14 cellular contexts compared by ENCODE assay signal in genomic region chr13:21106089-21106488, GRCh38. TPM values are rescaled to one million over a fixed set of nuclear protein-coding genes. Genes with fewer than 3 reads are reported as not detected.
DNase-seq lines count a peak whose midpoint lies in the region; TF ChIP-seq lines count a peak whose summit lies in the region.
"Had no signal": no experiment of that assay in that cellular context is flagged by ENCODE, and none has a peak within 500 bp of the region (broad histone marks: within the 10 kb centered on the region; RNA-seq: fewer than 3 reads in every experiment).

No MANE protein-coding gene starts in this region.

- 57% methylated on average over 4 of the region's 4 CpGs for WGBS in esophagus muscularis mucosa

- no peak overlapping the region for H3K9ac ChIP-seq in MM.1S (ENCODE audit: low read length)

- H2AFZ ChIP-seq in MM.1S (ENCODE audit: low read length) = no peak overlapping the region

- no peaks in the 10 kb centered on the region for H3K9me2 ChIP-seq in MM.1S (replicated peaks; ENCODE audit: insufficient read depth, low read length)

- no peak overlapping the region for H3K4me3 ChIP-seq in MM.1S (ENCODE audit: low read length)
- H3K4me3 ChIP-seq in esophagus muscularis mucosa = no peak overlapping the region
- H3K4me3 ChIP-seq: HAP-1 had no signal

- TF ChIP-seq CTCF in MM.1S (IDR thresholded peaks at IDR 0.05; ENCODE audit: low read length) (no peak), esophagus muscularis mucosa (IDR thresholded peaks at IDR 0.05) (no peak)

- TF ChIP-seq POLR2A in esophagus muscularis mucosa (IDR thresholded peaks at IDR 0.05; ENCODE audit: low read depth) = no peak

- no peaks in the 10 kb centered on the region for H3F3A ChIP-seq in MM.1S (ENCODE audit: insufficient read depth, low read length)

- H3K27ac ChIP-seq in MM.1S (ENCODE audit: low read length) (no peak overlapping the region), esophagus muscularis mucosa (replicated peaks in 1 of 4) (no peak overlapping the region)

- no peaks in the 10 kb centered on the region for H3K4me1 ChIP-seq in MM.1S (ENCODE audit: low read length)
- no peaks in the 10 kb centered on the region for H3K4me1 ChIP-seq in esophagus muscularis mucosa
- H3K4me1 ChIP-seq: HAP-1 had no signal

- H4K20me1 ChIP-seq in MM.1S (ENCODE audit: insufficient read depth, low read length) = no peaks in the 10 kb centered on the region

- intact Hi-C loops in cardiac septum (cut with DNase I) (no loop called here), esophagus muscularis mucosa (cut with DNase I) (no loop called here)

- H3K36me3 ChIP-seq in MM.1S (replicated peaks; ENCODE audit: insufficient read depth, low read length) = no peaks in the 10 kb centered on the region
- H3K36me3 ChIP-seq in esophagus muscularis mucosa = no peaks in the 10 kb centered on the region
- H3K36me3 ChIP-seq: HAP-1 had no signal

- no peak overlapping the region for H3K4me2 ChIP-seq in MM.1S (ENCODE audit: low read depth, low read length)

- DNase-seq in AG08395 (ENCODE audit: low spot score) (peak; percentile 81), HS-5 (ENCODE audit: low read depth) (peak; percentile 37), astrocyte of the hippocampus (ENCODE audit: low read depth, low spot score) (peak; percentile 78), kidney tubule cell (ENCODE audit: low spot score) (peak; percentile 38), cerebellar cortex (ENCODE audit: low spot score) (no peak), cardiac septum (ENCODE audit: low spot score) (no peak), MM.1S (no peak), esophagus muscularis mucosa (ENCODE audit: extremely low spot score) (no peak)
- DNase-seq: C1 segment of cervical spinal cord; NCI-H1048; NCI-H446 treated with DMSO at 0.1 percent for 48 hours; stimulated activated naive CD8-positive, alpha-beta T cell treated with anti-CD3 and anti-CD28 coated beads, Interleukin-15, Interleukin-2, amounts not matched to agents 100 U/mL and 50 U/mL, for 24 hours; T1000 had no signal

- H3K9me3 ChIP-seq in MM.1S (replicated peaks; ENCODE audit: insufficient read depth, low read length) = no peaks in the 10 kb centered on the region
- no peaks in the 10 kb centered on the region for H3K9me3 ChIP-seq in esophagus muscularis mucosa
- H3K9me3 ChIP-seq: HAP-1 had no signal

- H3K27me3 ChIP-seq in MM.1S (replicated peaks; ENCODE audit: insufficient read depth, low read length) (no peaks in the 10 kb centered on the region), esophagus muscularis mucosa (no peaks in the 10 kb centered on the region)

- no peak for TF ChIP-seq EP300 in esophagus muscularis mucosa (IDR thresholded peaks at IDR 0.05)

- H3K79me2 ChIP-seq in MM.1S (ENCODE audit: low read length) = no peaks in the 10 kb centered on the region

RNA-seq across cellular contexts. Expression of gene SAP18, which starts 33.8 kb away (rescaled TPM):
- 279 TPM for total RNA-seq in cardiac septum
- total RNA-seq in esophagus muscularis mucosa = 10 to 100 TPM; 55.3 to 63.8 (median 57.0) TPM

RNA-seq across cellular contexts. Expression of gene LATS2, which starts 44.7 kb away (rescaled TPM):
- total RNA-seq in cardiac septum (27.8 TPM), esophagus muscularis mucosa (10 to 100 TPM; 49.8 to 93.8 (median 77.0) TPM)

Comparison
In these comparisons a context has a peak if more than half of its experiments do, and no peak if none do; other contexts are left out.
1. DNase-seq: peak in AG08395 (single experiment), HS-5 (single experiment), astrocyte of the hippocampus (single experiment) and kidney tubule cell (single experiment); none in cerebellar cortex (single experiment), cardiac septum (single experiment), MM.1S (single experiment) and esophagus muscularis mucosa (single experiment).